Comparison of ENCODE assay signal across 14 cellular contexts in genomic region chr4:26171953-26172352, GRCh38.
DNase-seq lines count a peak whose midpoint lies in the region; FAIRE-seq and TF ChIP-seq lines count a peak whose summit lies in the region.
"Had no signal": no experiment of that assay in that cellular context is flagged by ENCODE, and none has a peak within 500 bp of the region (broad histone marks: within the 10 kb centered on the region; RNA-seq: fewer than 3 reads in every experiment).

No MANE protein-coding gene starts in this region.

- H4K5ac ChIP-seq in mesendoderm (ENCODE audit: low read length) = no peak overlapping the region

- FAIRE-seq in HTR-8/SVneo (lab: Jason Lieb, UNC) = no peak

- TF ChIP-seq CTCF in astrocyte of the cerebellum (IDR thresholded peaks at IDR 0.05; ENCODE audit: low read depth, low read length, missing control alignments) (no peak), GM13976 (IDR thresholded peaks at IDR 0.05; ENCODE audit: borderline replicate concordance, control extremely low read depth, extremely low read depth, insufficient read depth, missing control alignments) (no peak)

- H3K56ac ChIP-seq in mesendoderm (ENCODE audit: low read length) = no peak overlapping the region

- no peak overlapping the region for H3K4ac ChIP-seq in mesendoderm (ENCODE audit: low read depth, low read length)

- no peak overlapping the region for H3K23ac ChIP-seq in mesendoderm (ENCODE audit: low read length)

- in situ Hi-C loops in astrocyte of the cerebellum (cut with HindIII; ENCODE audit: low sequenced_read_pairs) (no loop called here), GM13976 (cut with MboI; ENCODE audit: low sequenced_read_pairs, unreplicated experiment) (no loop called here)

- H2BK15ac ChIP-seq in mesendoderm (replicated peaks; ENCODE audit: low read depth) = no peak overlapping the region

- DNase-seq in HTR-8/SVneo (ENCODE audit: insufficient read length, low spot score) (peak; percentile 37), astrocyte of the cerebellum (ENCODE audit: low read depth) (peak; percentile 76), glomerular visceral epithelial cell (ENCODE audit: extremely low spot score) (peak; percentile 18), skeletal muscle cell (ENCODE audit: low read depth) (peak; percentile 95), NAMALWA (ENCODE audit: low spot score) (no peak), mesendoderm (no peak), GM13976 (ENCODE audit: low spot score) (no peak)
- no peak for DNase-seq in activated CD4-positive, alpha-beta T cell treated with anti-CD3 and anti-CD28 coated beads for 48 hours
- DNase-seq: activated T-cell treated with anti-CD3 and anti-CD28 coated beads, Interleukin-2, amount 50 U/mL, for 24 hours; NCI-H774 had no signal

- no peak overlapping the region for H3K27ac ChIP-seq in mesendoderm (ENCODE audit: low read depth, low read length)
- H3K27ac ChIP-seq: breast epithelium, epithelial cell of prostate, skin epidermis, tibial nerve had no signal

- H3K36me3 ChIP-seq in mesendoderm (ENCODE audit: control insufficient read depth, insufficient read depth, low read length) = no peaks in the 10 kb centered on the region
- H3K36me3 ChIP-seq: breast epithelium, tibial nerve had no signal

- H2BK5ac ChIP-seq in mesendoderm (ENCODE audit: low read length) = no peak overlapping the region

- H3K79me1 ChIP-seq in mesendoderm (ENCODE audit: low read length) = no peaks in the 10 kb centered on the region

- H3K9ac ChIP-seq in mesendoderm (ENCODE audit: low read length) = no peak overlapping the region

- no peaks in the 10 kb centered on the region for H3K27me3 ChIP-seq in mesendoderm (ENCODE audit: insufficient read depth, low read length, poor library complexity)
- H3K27me3 ChIP-seq: breast epithelium, tibial nerve had no signal

- H4K8ac ChIP-seq in mesendoderm (ENCODE audit: low read depth, low read length) = no peak overlapping the region

- H3K4me1 ChIP-seq in mesendoderm (ENCODE audit: control insufficient read depth, low read depth, low read length) = peaks cover 3% of the 10 kb centered on the region
- H3K4me1 ChIP-seq: breast epithelium had no signal

- no peak overlapping the region for H2AK5ac ChIP-seq in mesendoderm (ENCODE audit: low read length)

- H3K4me3 ChIP-seq in astrocyte of the cerebellum (ENCODE audit: low read depth, low read length) = no peak overlapping the region
- H3K4me3 ChIP-seq in skeletal muscle cell (ENCODE audit: low read depth, low read length) = no peak overlapping the region
- no peak overlapping the region for H3K4me3 ChIP-seq in mesendoderm (ENCODE audit: low read length)
- H3K4me3 ChIP-seq: breast epithelium, skin epidermis, tibial nerve had no signal

- no peak overlapping the region for H3K18ac ChIP-seq in mesendoderm (ENCODE audit: low read length)

- WGBS in mesendoderm (ENCODE audit: extremely low coverage, insufficient coverage, low lambda C conversion rate) = no CpG with 5 or more reads among the region's 9 CpGs

- H3K79me2 ChIP-seq in mesendoderm (ENCODE audit: control insufficient read depth, insufficient read depth, low read length) = no peaks in the 10 kb centered on the region

- no peak overlapping the region for H3K4me2 ChIP-seq in mesendoderm (ENCODE audit: low read length)

- H2BK120ac ChIP-seq in mesendoderm (ENCODE audit: low read depth, low read length) = no peak overlapping the region

Comparison
In these comparisons a context has a peak if more than half of its experiments do, and no peak if none do; other contexts are left out.
1. DNase-seq: peak in HTR-8/SVneo (single experiment), astrocyte of the cerebellum (single experiment), glomerular visceral epithelial cell (single experiment) and skeletal muscle cell (single experiment); none in NAMALWA (single experiment), mesendoderm (single experiment), GM13976 (single experiment) and activated CD4-positive, alpha-beta T cell treated with anti-CD3 and anti-CD28 coated beads for 48 hours (single experiment).